Comparison of ENCODE assay signal across 35 cellular contexts in the genomic region with DNA sequence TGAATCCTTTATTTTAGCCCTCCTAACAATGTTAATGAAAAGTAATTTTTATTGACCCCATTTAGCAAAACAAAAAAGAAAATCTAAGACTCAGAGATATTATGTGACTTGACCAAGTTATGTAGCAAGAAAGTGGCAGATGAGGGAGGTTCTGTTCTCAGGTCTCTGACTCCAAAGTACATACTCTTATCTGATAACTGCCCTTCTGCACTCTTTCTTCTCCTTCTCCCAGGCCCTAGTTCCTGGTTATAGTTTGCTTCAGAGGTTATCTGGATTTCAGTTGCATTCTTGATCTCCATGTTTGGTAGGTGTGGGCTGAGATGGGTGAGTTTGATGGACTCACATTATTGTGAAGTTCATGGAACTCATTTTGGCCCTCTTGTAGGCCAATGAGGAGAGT. TPM values are rescaled to one million over a fixed set of nuclear protein-coding genes. Genes with fewer than 3 reads are reported as not detected.
"Had no signal": no experiment of that assay in that cellular context is flagged by ENCODE, and none has a peak within 500 bp of the region (broad histone marks: within the 10 kb centered on the region; RNA-seq: fewer than 3 reads in every experiment).

No MANE protein-coding gene starts in this region.

- DNase-seq: activated B cell treated with CpG ODN at 0.5 μM for 24 hours; activated CD4-positive, alpha-beta memory T cell treated with anti-CD3 and anti-CD28 coated beads for 36 hours; activated CD4-positive, alpha-beta T cell treated with anti-CD3 and anti-CD28 coated beads for 4 hours; activated CD4-positive, alpha-beta T cell treated with anti-CD3 and anti-CD28 coated beads, Interleukin-2, amount 50 U/mL, for 1 hour; activated CD4-positive, CD25-positive, alpha-beta regulatory T cell treated with anti-CD3 and anti-CD28 coated beads, Interleukin-2, amount 50 U/mL, for 72 hours; activated CD8-positive, alpha-beta memory T cell treated with anti-CD3 and anti-CD28 coated beads, Interleukin-2, amount 50 U/mL, for 4 hours; activated effector memory CD4-positive, alpha-beta T cell treated with Interleukin-2 at 50 U/mL for 16 hours; activated naive CD4-positive, alpha-beta T cell treated with anti-CD3 and anti-CD28 coated beads, Interleukin-2, amount 10 ng/mL, durations not matched to agents 7 days and 5 days; activated naive CD8-positive, alpha-beta T cell treated with anti-CD3 and anti-CD28 coated beads, Interleukin-2, amount 50 U/mL, for 24 hours; activated T-cell treated with anti-CD3 and anti-CD28 coated beads, Interleukin-2, amount 50 U/mL, for 48 hours; anterior cingulate cortex; brain microvascular endothelial cell; Kasumi-1; KG1; MM.1S; NCI-H1092 treated with DMSO at 0.1 percent for 48 hours; NCI-H1417; NCI-H146; NCI-H187; NCI-H2029 treated with DMSO at 0.1 percent for 48 hours; NCI-H2107; NCI-H2171; NCI-H510A; NCI-H526; NCI-H748 treated with DMSO at 0.1 percent for 48 hours; NK-92 treated with Interleukin-12 subunit alpha and Interleukin-12 subunit beta, amount 100 ng/mL, for 24 hours; SHP77; SJCRH30; T1000 had no signal

- ATAC-seq: activated naive CD8-positive, alpha-beta T cell treated with anti-CD3 and anti-CD28 coated beads, Interleukin-2, amount 50 U/mL, for 24 hours had no signal

- H3K4me3 ChIP-seq: SJCRH30, SK-N-MC had no signal

- H3K36me3 ChIP-seq: brain microvascular endothelial cell, SJCRH30 had no signal

- H3K9me3 ChIP-seq: SJCRH30 had no signal

- H3K27me3 ChIP-seq: brain microvascular endothelial cell, SJCRH30 had no signal

- H3K4me1 ChIP-seq: SJCRH30 had no signal

- H3K27ac ChIP-seq: brain microvascular endothelial cell, SJCRH30, SK-N-MC, VCaP had no signal

RNA-seq across cellular contexts. Expression of gene OR9Q2, which starts 4.5 kb away (rescaled TPM):
- total RNA-seq: activated B cell treated with CpG ODN at 0.5 μM for 24 hours; activated CD4-positive, alpha-beta memory T cell treated with anti-CD3 and anti-CD28 coated beads for 36 hours; OCI-LY7; RPMI7951; SJCRH30; T-helper 1 cell treated with Interleukin-12 subunit alpha and Interleukin-12 subunit beta and Interleukin-4 antibody, amounts not matched to agents 30 ng/mL and 1 ng/mL, for 36 hours; T-helper 2 cell treated with Interferon-gamma antibody and Interleukin-4, amounts not matched to agents 100 ng/mL and 5 ng/mL, for 36 hours had no signal

RNA-seq across cellular contexts. Expression of gene OR1S2, which starts 10.5 kb away (rescaled TPM):
- total RNA-seq: activated B cell treated with CpG ODN at 0.5 μM for 24 hours; activated CD4-positive, alpha-beta memory T cell treated with anti-CD3 and anti-CD28 coated beads for 36 hours; OCI-LY7; RPMI7951; SJCRH30; T-helper 1 cell treated with Interleukin-12 subunit alpha and Interleukin-12 subunit beta and Interleukin-4 antibody, amounts not matched to agents 30 ng/mL and 1 ng/mL, for 36 hours; T-helper 2 cell treated with Interferon-gamma antibody and Interleukin-4, amounts not matched to agents 100 ng/mL and 5 ng/mL, for 36 hours had no signal

RNA-seq across cellular contexts. Expression of gene OR1S1, which starts 19.1 kb away (rescaled TPM):
- total RNA-seq: activated B cell treated with CpG ODN at 0.5 μM for 24 hours; activated CD4-positive, alpha-beta memory T cell treated with anti-CD3 and anti-CD28 coated beads for 36 hours; OCI-LY7; RPMI7951; SJCRH30; T-helper 1 cell treated with Interleukin-12 subunit alpha and Interleukin-12 subunit beta and Interleukin-4 antibody, amounts not matched to agents 30 ng/mL and 1 ng/mL, for 36 hours; T-helper 2 cell treated with Interferon-gamma antibody and Interleukin-4, amounts not matched to agents 100 ng/mL and 5 ng/mL, for 36 hours had no signal

RNA-seq across cellular contexts. Expression of gene OR10Q1, which starts 35.3 kb away (rescaled TPM):
- total RNA-seq: activated B cell treated with CpG ODN at 0.5 μM for 24 hours; activated CD4-positive, alpha-beta memory T cell treated with anti-CD3 and anti-CD28 coated beads for 36 hours; OCI-LY7; RPMI7951; SJCRH30; T-helper 1 cell treated with Interleukin-12 subunit alpha and Interleukin-12 subunit beta and Interleukin-4 antibody, amounts not matched to agents 30 ng/mL and 1 ng/mL, for 36 hours; T-helper 2 cell treated with Interferon-gamma antibody and Interleukin-4, amounts not matched to agents 100 ng/mL and 5 ng/mL, for 36 hours had no signal
